1 cellular context compared by ENCODE assay signal in the genomic region with DNA sequence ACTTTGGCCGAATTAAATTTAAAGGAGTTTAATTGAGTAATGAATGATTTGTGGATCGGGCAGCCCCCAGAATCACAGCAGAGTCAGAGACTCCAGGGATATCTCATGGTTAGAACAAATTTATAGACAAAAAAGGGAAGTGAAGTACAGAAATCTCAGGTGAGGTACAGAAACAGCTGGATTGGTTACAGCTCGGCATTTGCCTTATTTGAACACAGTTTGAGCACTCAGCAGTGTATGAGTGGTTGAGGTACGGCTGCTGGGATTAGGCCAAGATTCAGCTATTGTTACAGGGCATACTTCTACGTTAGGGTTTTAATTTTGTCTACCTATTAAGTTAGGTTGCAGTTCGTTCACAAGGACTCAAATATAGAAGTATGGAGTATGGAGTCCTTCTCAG.
TF ChIP-seq lines count a peak whose summit lies in the region.

No MANE protein-coding gene starts in this region.

TF ChIP-seq in GM12878, 131 proteins besides CTCF, POLR2A, EP300 and RAD21 (continued from another document):
- TF ChIP-seq ZNF592 (IDR thresholded peaks at IDR 0.05) (no peak), SMC3 (IDR thresholded peaks at IDR 0.05; ENCODE audit: borderline replicate concordance, low read length) (no peak), ZNF384 (IDR thresholded peaks at IDR 0.05; ENCODE audit: borderline replicate concordance, low read depth, low read length) (no peak), ZSCAN29 (IDR thresholded peaks at IDR 0.05) (no peak)
TF ChIP-seq in GM12878: peak in this region for 1.
